ENCODE assay signal across 30 cellular contexts in the genomic region with DNA sequence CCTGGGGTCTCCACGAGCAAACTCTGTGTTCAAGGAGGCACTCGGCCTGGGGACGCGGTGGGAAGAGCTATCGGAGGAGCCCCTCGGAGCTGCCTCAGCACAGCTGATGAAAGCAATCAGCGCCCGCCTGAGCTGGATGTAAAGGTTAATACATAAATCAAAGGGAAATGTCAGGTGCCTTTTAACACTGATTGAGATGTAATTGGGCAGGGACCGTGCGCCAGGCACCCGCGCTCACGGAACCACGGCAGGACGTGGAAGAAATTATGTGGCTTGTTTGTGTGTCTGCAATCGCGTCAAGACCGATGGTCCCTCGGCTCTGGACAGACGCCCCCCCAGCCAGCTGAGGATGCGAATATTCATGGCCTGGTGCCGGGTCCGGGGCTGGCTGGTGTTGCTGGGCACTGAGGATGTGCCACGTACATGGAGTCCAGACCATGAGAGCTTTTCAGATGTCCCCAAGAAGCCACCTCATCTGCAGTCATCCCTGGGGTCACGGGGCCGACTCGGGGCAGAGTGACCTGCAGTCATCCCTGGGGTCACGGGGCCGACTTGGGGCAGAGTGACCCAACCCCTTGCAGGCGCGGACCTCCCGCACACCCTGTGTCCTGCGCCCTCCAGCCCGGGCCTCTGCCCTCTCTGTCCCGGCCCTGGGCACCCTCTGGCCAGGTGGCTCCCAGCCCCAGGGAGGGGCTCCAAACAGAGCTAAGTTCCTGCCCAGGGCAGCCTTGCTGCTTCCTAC. TPM values are rescaled to one million over a fixed set of nuclear protein-coding genes. Genes with fewer than 3 reads are reported as not detected.
"Had no signal": no experiment of that assay in that cellular context is flagged by ENCODE, and none has a peak within 500 bp of the region (broad histone marks: within the 10 kb centered on the region; RNA-seq: fewer than 3 reads in every experiment).

No MANE protein-coding gene starts in this region.

- H3K4me1 ChIP-seq: body of pancreas, stomach, transverse colon, uterus had no signal

- H3K36me3 ChIP-seq: cardiac muscle cell, stomach, transverse colon, uterus had no signal

- H3K4me3 ChIP-seq: body of pancreas, cardiac muscle cell, mucosa of descending colon, stomach, transverse colon, uterus had no signal

- H3K27me3 ChIP-seq: body of pancreas, cardiac muscle cell, transverse colon, uterus had no signal

- H3K9me3 ChIP-seq: body of pancreas, mucosa of descending colon, transverse colon, uterus had no signal

- H3K27ac ChIP-seq: body of pancreas, cardiac muscle cell, stomach, transverse colon, uterus, VCaP had no signal

- DNase-seq: activated CD4-positive, alpha-beta memory T cell treated with anti-CD3 and anti-CD28 coated beads, Interleukin-2, amount 10 ng/mL, durations not matched to agents 7 days and 5 days; activated CD4-positive, alpha-beta T cell treated with anti-CD3 and anti-CD28 coated beads, Interleukin-2, amount 10 ng/mL, durations not matched to agents 24 days and 14 days; activated effector memory CD4-positive, alpha-beta T cell treated with Interleukin-2 at 50 U/mL for 16 hours; activated T-cell treated with anti-CD3 and anti-CD28 coated beads, Interleukin-2, amount 50 U/mL, for 72 hours; anterior cingulate cortex; body of pancreas; dermis blood vessel endothelial cell; effector CD8-positive, alpha-beta T cell; erythroblast; foreskin fibroblast; mesendoderm; retina; stimulated activated CD4-positive, alpha-beta T cell treated with anti-CD3 and anti-CD28 coated beads, Interleukin-1b, Interleukin-23, amount 100 ng/mL, for 48 hours; stomach; transverse colon; uterus had no signal

- ATAC-seq: activated CD4-positive, CD25-positive, alpha-beta regulatory T cell treated with anti-CD3 and anti-CD28 coated beads, Interleukin-2, amount 50 U/mL, for 24 hours; activated T-cell treated with anti-CD3 and anti-CD28 coated beads, Interleukin-2, amount 50 U/mL, for 72 hours; body of pancreas; mucosa of descending colon; stimulated activated effector memory CD8-positive, alpha-beta T cell treated with anti-CD3 and anti-CD28 coated beads, Interleukin-12 subunit alpha, Interleukin-12 subunit beta, amount 100 ng/mL, for 72 hours had no signal

RNA-seq across cellular contexts. Expression of gene FOXL3, which starts 15.6 kb away (rescaled TPM):
- total RNA-seq: activated CD4-positive, alpha-beta memory T cell treated with anti-CD3 and anti-CD28 coated beads, Interleukin-2, amount 10 ng/mL, durations not matched to agents 7 days and 5 days; activated CD4-positive, alpha-beta T cell treated with anti-CD3 and anti-CD28 coated beads, Interleukin-2, amount 10 ng/mL, durations not matched to agents 24 days and 14 days; activated T-cell treated with anti-CD3 and anti-CD28 coated beads, Interleukin-2, amount 50 U/mL, for 72 hours; body of pancreas; cardiac muscle cell; dermis blood vessel endothelial cell; fibroblast of lung; glomerular endothelial cell; lower leg skin; neural crest cell; omental fat pad; progenitor cell of endocrine pancreas; skeletal muscle tissue; stomach; T-helper 2 cell treated with Interferon-gamma antibody and Interleukin-4, amounts not matched to agents 100 ng/mL and 5 ng/mL, for 36 hours; temporal lobe; transverse colon; uterus had no signal
- polyA plus RNA-seq: cardiac muscle cell, fibroblast of lung, stomach had no signal
